In genomic region chrX:139559383-139560042, GRCh38 we compare ENCODE assay signal across 9 cellular contexts. TPM values are rescaled to one million over a fixed set of nuclear protein-coding genes. Genes with fewer than 3 reads are reported as not detected.
DNase-seq lines count a peak whose midpoint lies in the region; ATAC-seq and TF ChIP-seq lines count a peak whose summit lies in the region.
"Had no signal": no experiment of that assay in that cellular context is flagged by ENCODE, and none has a peak within 500 bp of the region (broad histone marks: within the 10 kb centered on the region; RNA-seq: fewer than 3 reads in every experiment).

No MANE protein-coding gene starts in this region.

- H3K4me1 ChIP-seq in vagina = no peaks in the 10 kb centered on the region

- no peak overlapping the region for H3K27ac ChIP-seq in vagina

- ATAC-seq in GM18511 (IDR thresholded peaks at IDR 0.05; ENCODE audit: unreplicated experiment) (peak; percentile 86), HG02973 (IDR thresholded peaks at IDR 0.05; ENCODE audit: unreplicated experiment) (peak; percentile 59)

- DNase-seq in CD1c-positive myeloid dendritic cell (ENCODE audit: extremely low spot score) = peak; percentile 61
- DNase-seq in NCI-H524 (lab: John Stamatoyannopoulos, UW) = peak; percentile 13 to 65
- peak; percentile 69 for DNase-seq in dermis blood vessel endothelial cell
- peak; percentile 60 for DNase-seq in mucosa of gallbladder (ENCODE audit: low spot score)
- DNase-seq in vagina (ENCODE audit: extremely low spot score in 2 of 2) = no peak
- no peak for DNase-seq in cerebellar nuclear complex (lab: John Stamatoyannopoulos, UW)

- no peaks in the 10 kb centered on the region for H3K9me3 ChIP-seq in vagina

- no peak for TF ChIP-seq POLR2A in vagina (IDR thresholded peaks at IDR 0.05)

- no peak overlapping the region for H3K4me3 ChIP-seq in vagina

- intact Hi-C loops in vagina (cut with DNase I) = no loop called here

- H3K36me3 ChIP-seq in vagina = no peaks in the 10 kb centered on the region

- H3K27me3 ChIP-seq in vagina = no peaks in the 10 kb centered on the region

- TF ChIP-seq CTCF in vagina (IDR thresholded peaks at IDR 0.05) = no peak

RNA-seq across cellular contexts. Expression of gene F9, which starts 29.0 kb away (rescaled TPM):
- total RNA-seq in dermis blood vessel endothelial cell = not detected in 2 replicates
- total RNA-seq in mucosa of gallbladder = 0.55 TPM
- not detected for total RNA-seq in vagina
- total RNA-seq: T-helper 2 cell treated with Interferon-gamma antibody and Interleukin-4, amounts not matched to agents 100 ng/mL and 5 ng/mL, for 36 hours had no signal

Comparison
In these comparisons a context has a peak if more than half of its experiments do, and no peak if none do; other contexts are left out.
1. DNase-seq: peak in CD1c-positive myeloid dendritic cell (single experiment), NCI-H524 (2 of 2), dermis blood vessel endothelial cell (single experiment) and mucosa of gallbladder (single experiment); none in vagina (0 of 2) and cerebellar nuclear complex (0 of 2).